ENCODE assay signal across 16 cellular contexts in genomic region chr20:1469306-1469905, GRCh38. TPM values are rescaled to one million over a fixed set of nuclear protein-coding genes. Genes with fewer than 3 reads are reported as not detected.
A peak's percentile ranks its signal among the peaks of the same experiment; 100 is the strongest.
DNase-seq lines count a peak whose midpoint lies in the region; ATAC-seq, FAIRE-seq and TF ChIP-seq lines count a peak whose summit lies in the region.
"Had no signal": no experiment of that assay in that cellular context is flagged by ENCODE, and none has a peak within 500 bp of the region (broad histone marks: within the 10 kb centered on the region; RNA-seq: fewer than 3 reads in every experiment).

No MANE protein-coding gene starts in this region.

- H3K9me3 Mint-ChIP-seq in astrocyte (ENCODE audit: unreplicated experiment) = no peaks in the 10 kb centered on the region
- H3K9me3 Mint-ChIP-seq: activated T-cell treated with anti-CD3 and anti-CD28 coated beads, Interleukin-2, amount 50 U/mL, for 24 hours; central memory CD8-positive, alpha-beta T cell had no signal

- H3K9me3 ChIP-seq in HCT116 (ENCODE audit: control insufficient read depth in 1 of 2, insufficient read depth in 1 of 2, low read depth in 1 of 2, low read length in 2 of 2) (no peaks in the 10 kb centered on the region), astrocyte (ENCODE audit: insufficient read depth, low read depth, low read length) (no peaks in the 10 kb centered on the region), keratinocyte (ENCODE audit: control insufficient read depth, low read depth, low read length) (no peaks in the 10 kb centered on the region), smooth muscle cell (replicated peaks; ENCODE audit: low read depth) (no peaks in the 10 kb centered on the region)

- intact Hi-C loops in HCT116 (cut with micrococcal nuclease) = loop anchor here (5.0 to 10.0 kb wide), 2 partner anchors 142 to 255 kb away; partner anchors contain the start of gene SDCBP2
- intact Hi-C loops in head of caudate nucleus (cut with DNase I) = loop anchor here (10.0 kb wide), 1 partner anchor 155 kb away; no protein-coding TSS in a partner anchor

- H3K36me3 ChIP-seq in HCT116 (ENCODE audit: control insufficient read depth in 1 of 2, insufficient read depth in 2 of 2, low read length in 2 of 2) (peaks cover 2 to 7% of the 10 kb centered on the region in 2 experiments; a peak in 3 of 4 replicates), astrocyte (ENCODE audit: insufficient read depth, low read length) (peaks cover 2% of the 10 kb centered on the region), keratinocyte (ENCODE audit: control insufficient read depth in 2 of 2, extremely low read depth in 1 of 2, insufficient read depth in 2 of 2, low read length in 2 of 2) (peaks cover 3 to 9% of the 10 kb centered on the region in 2 experiments), smooth muscle cell (ENCODE audit: low read depth) (no peaks in the 10 kb centered on the region)

- H3K27me3 ChIP-seq in HCT116 (ENCODE audit: insufficient read depth, low read length) = no peaks in the 10 kb centered on the region
- H3K27me3 ChIP-seq in astrocyte (ENCODE audit: insufficient read depth, low read length) = no peaks in the 10 kb centered on the region
- H3K27me3 ChIP-seq in keratinocyte (ENCODE audit: control insufficient read depth, extremely low read depth, insufficient read depth, low read length) = no peaks in the 10 kb centered on the region
- H3K27me3 ChIP-seq in smooth muscle cell (ENCODE audit: low read depth) = no peaks in the 10 kb centered on the region

- ATAC-seq in HCT116 = no peak
- ATAC-seq: stimulated activated naive CD8-positive, alpha-beta T cell treated with anti-CD3 and anti-CD28 coated beads, Interleukin-15, Interleukin-2, amounts not matched to agents 100 U/mL and 50 U/mL, for 24 hours had no signal

- peak overlapping the region; percentile 48 for H3K4me2 ChIP-seq in HCT116 (ENCODE audit: low read length)
- peak overlapping the region; percentile 81 for H3K4me2 ChIP-seq in astrocyte (ENCODE audit: low read length)
- peak overlapping the region; percentile 43 for H3K4me2 ChIP-seq in keratinocyte (ENCODE audit: control insufficient read depth, extremely low read depth, insufficient read depth, low read depth, low read length)
- H3K4me2 ChIP-seq in smooth muscle cell = peak overlapping the region; percentile 58

- H3K27me3 Mint-ChIP-seq in astrocyte (ENCODE audit: low read depth, unreplicated experiment) = no peaks in the 10 kb centered on the region

- peak overlapping the region; percentile 68 for H3K4me3 Mint-ChIP-seq in astrocyte (ENCODE audit: unreplicated experiment)
- H3K4me3 Mint-ChIP-seq: activated naive CD8-positive, alpha-beta T cell; activated T-cell treated with anti-CD3 and anti-CD28 coated beads, Interleukin-2, amount 50 U/mL, for 24 hours; central memory CD8-positive, alpha-beta T cell had no signal

- DNase-seq in HCT116 (ENCODE audit: low read depth, low spot score) (no peak), astrocyte (ENCODE audit: low read depth) (no peak), keratinocyte (ENCODE audit: low read depth, low spot score) (no peak), smooth muscle cell (lab: John Stamatoyannopoulos, UW; ENCODE audit: unreplicated experiment) (no peak), head of caudate nucleus (no peak), middle frontal gyrus (ENCODE audit: extremely low spot score, low spot score) (no peak), mucosa of gallbladder (ENCODE audit: low spot score) (no peak)
- DNase-seq in stimulated activated CD4-positive, alpha-beta T cell treated with anti-CD3 and anti-CD28 coated beads, Interleukin-1b, Interleukin-23, amount 100 ng/mL, for 48 hours = no peak
- DNase-seq: activated CD4-positive, alpha-beta T cell treated with anti-CD3 and anti-CD28 coated beads, Interleukin-2, amount 50 U/mL, for 1 hour; activated T-cell treated with anti-CD3 and anti-CD28 coated beads, Interleukin-2, amount 50 U/mL, for 24 hours had no signal

- TF ChIP-seq POLR2A in HCT116 (IDR thresholded peaks at IDR 0.05; ENCODE audit: borderline replicate concordance, extremely low read depth, insufficient read depth, insufficient read length) = no peak

- RAD21 ChIA-PET in HCT116 (lab: Charles Lee; ENCODE audit: low non-redundant PET in 1 of 2, low total read pairs in 2 of 2, uncharacterized antibody in 2 of 2, unreplicated experiment in 2 of 2) = no interaction called here

- TF ChIP-seq RAD21 in HCT116 (IDR thresholded peaks at IDR 0.05; ENCODE audit: low read depth) = no peak

- no peaks in the 10 kb centered on the region for H3K36me3 Mint-ChIP-seq in astrocyte (ENCODE audit: low read depth, unreplicated experiment)

- POLR2A ChIA-PET in HCT116 (lab: Charles Lee) = interaction anchor here (0.8 kb wide), 1 partner anchor 161 kb away, joined by 5 read pairs; no protein-coding TSS in a partner anchor

- H3K27ac Mint-ChIP-seq in astrocyte (ENCODE audit: unreplicated experiment) = peak overlapping the region; percentile 98
- H3K27ac Mint-ChIP-seq: activated naive CD8-positive, alpha-beta T cell; activated T-cell treated with anti-CD3 and anti-CD28 coated beads, Interleukin-2, amount 50 U/mL, for 24 hours had no signal

- H3K9me2 ChIP-seq in HCT116 (ENCODE audit: insufficient read depth) = no peaks in the 10 kb centered on the region

- no peak for FAIRE-seq in astrocyte (lab: Jason Lieb, UNC)
- no peak for FAIRE-seq in keratinocyte (lab: Jason Lieb, UNC)

- 68% methylated on average over 8 of the region's 9 CpGs for WGBS in smooth muscle cell (ENCODE audit: low lambda C conversion rate)

- H3K27ac ChIP-seq in HCT116 (ENCODE audit: low read depth, low read length) = no peak overlapping the region
- peak overlapping the region; percentile 98 for H3K27ac ChIP-seq in astrocyte (ENCODE audit: low read depth, low read length)
- peak overlapping the region; percentile 56 for H3K27ac ChIP-seq in keratinocyte (ENCODE audit: control insufficient read depth, insufficient read depth, low read length)
- peak overlapping the region; percentile 99 for H3K27ac ChIP-seq in smooth muscle cell (ENCODE audit: low read depth)

- H3K4me1 Mint-ChIP-seq in astrocyte (ENCODE audit: low read depth, unreplicated experiment) = peaks cover 36% of the 10 kb centered on the region

- dilution Hi-C loops in keratinocyte (cut with MboI; ENCODE audit: extremely low pct_ligation_motif_present, low sequenced_read_pairs) = no loop called here

- H2AFZ ChIP-seq in HCT116 (ENCODE audit: low read depth, low read length, poor library complexity, severe bottlenecking) (peak overlapping the region; percentile 50), astrocyte (ENCODE audit: low read depth, low read length) (peak overlapping the region; percentile 50), keratinocyte (ENCODE audit: control insufficient read depth, low read length) (no peak overlapping the region), smooth muscle cell (ENCODE audit: low read depth) (no peak overlapping the region)

- H3K4me1 ChIP-seq in HCT116 (ENCODE audit: control insufficient read depth in 1 of 2, insufficient read depth in 2 of 2, low read length in 2 of 2) (peaks cover 12 to 36% of the 10 kb centered on the region in 2 experiments), astrocyte (ENCODE audit: insufficient read depth, low read length) (peaks cover 33% of the 10 kb centered on the region), keratinocyte (ENCODE audit: control insufficient read depth, extremely low read depth, insufficient read depth, low read length) (peaks cover 31% of the 10 kb centered on the region), smooth muscle cell (ENCODE audit: low read depth) (peaks cover 11% of the 10 kb centered on the region)

- H3K79me2 ChIP-seq in HCT116 (ENCODE audit: insufficient read depth, low read length) (peaks cover 19% of the 10 kb centered on the region), astrocyte (ENCODE audit: insufficient read depth, low read length) (peaks cover 21% of the 10 kb centered on the region), keratinocyte (ENCODE audit: control insufficient read depth, insufficient read depth, low read length) (peaks cover 20% of the 10 kb centered on the region), smooth muscle cell (ENCODE audit: low read depth) (peaks cover 18% of the 10 kb centered on the region)

- peaks cover 2% of the 10 kb centered on the region for H3K9me1 ChIP-seq in keratinocyte (ENCODE audit: control insufficient read depth, extremely low read depth, insufficient read depth, low read length)

- peaks cover 6% of the 10 kb centered on the region for H3F3A ChIP-seq in smooth muscle cell (ENCODE audit: low read depth)

- no peak overlapping the region for H3K4me3 ChIP-seq in HCT116 (replicated peaks in 1 of 2; ENCODE audit: low read depth in 1 of 2, low read length in 2 of 2)
- H3K4me3 ChIP-seq in astrocyte (ENCODE audit: insufficient read depth, low read depth, low read length) = peak overlapping the region; percentile 43
- no peak overlapping the region for H3K4me3 ChIP-seq in keratinocyte (ENCODE audit: control insufficient read depth in 2 of 3, extremely low read depth in 1 of 3, insufficient read depth in 2 of 3, low read depth in 1 of 3, low read length in 3 of 3)
- no peak overlapping the region for H3K4me3 ChIP-seq in smooth muscle cell
- H3K4me3 ChIP-seq: lung had no signal

- no TSS peak for BruUV-seq in HCT116 (replicated peaks; lab: Mats Ljungman, UMichigan)

- no peak for TF ChIP-seq CTCF in HCT116 (IDR thresholded peaks at IDR 0.05 in 2 of 3, conservative IDR thresholded peaks at IDR 0.05 in 1 of 3; ENCODE audit: borderline replicate concordance in 1 of 3, insufficient read depth in 1 of 3, low read depth in 2 of 3, low read length in 2 of 3)
- no peak for TF ChIP-seq CTCF in astrocyte (IDR thresholded peaks at IDR 0.05; ENCODE audit: insufficient read depth, low read depth, low read length)
- no peak for TF ChIP-seq CTCF in keratinocyte (optimal IDR thresholded peaks at IDR 0.05 in 1 of 3, IDR thresholded peaks at IDR 0.05 in 1 of 3, conservative IDR thresholded peaks at IDR 0.05 in 1 of 3; ENCODE audit: extremely low read depth in 1 of 3, insufficient read depth in 2 of 3, low read length in 3 of 3)
- TF ChIP-seq CTCF in smooth muscle cell (IDR thresholded peaks at IDR 0.05; ENCODE audit: borderline replicate concordance, insufficient read depth, poor library complexity, severe bottlenecking) = no peak

- CTCF ChIA-PET in HCT116 (lab: Charles Lee) = interaction anchor here (1.7 kb wide), 1 partner anchor 34 kb away, joined by 8 read pairs; no protein-coding TSS in a partner anchor

- H4K20me1 ChIP-seq in HCT116 (ENCODE audit: insufficient read depth) = peaks cover 6% of the 10 kb centered on the region; the same call in 1 of the 2 replicates
- H4K20me1 ChIP-seq in astrocyte (ENCODE audit: insufficient read depth, low read length) = peaks cover 18% of the 10 kb centered on the region
- H4K20me1 ChIP-seq in keratinocyte (ENCODE audit: control insufficient read depth, extremely low read depth, insufficient read depth, low read length) = peaks cover 3% of the 10 kb centered on the region
- H4K20me1 ChIP-seq in smooth muscle cell (ENCODE audit: low read depth) = peaks cover 16% of the 10 kb centered on the region

- no peak overlapping the region for H3K9ac ChIP-seq in HCT116 (ENCODE audit: low read length)
- H3K9ac ChIP-seq in astrocyte (ENCODE audit: low read length) = peak overlapping the region; percentile 82
- peak overlapping the region; percentile 55 for H3K9ac ChIP-seq in keratinocyte (ENCODE audit: control insufficient read depth, extremely low read depth, insufficient read depth, low read length)
- H3K9ac ChIP-seq in smooth muscle cell (ENCODE audit: low read depth) = peak overlapping the region; percentile 91

RNA-seq across cellular contexts. Expression of gene NSFL1C, which starts 2.8 kb away (rescaled TPM):
- 93.4 TPM for total RNA-seq in HCT116 (2021; ENCODE audit: unreplicated experiment)
- 63.5 and 78.6 TPM in 2 replicates for polyA plus RNA-seq in HCT116 (2012)
- total RNA-seq in astrocyte = 78.3 and 96.0 TPM in 2 replicates
- 23.9 to 45.4 TPM (median 38.8 TPM) in 3 replicates for polyA plus RNA-seq in keratinocyte
- 197 TPM for polyA plus RNA-seq in keratinocyte (2011; ENCODE audit: low read depth)
- 39.1 and 51.0 TPM in 2 replicates for polyA plus RNA-seq in keratinocyte (2011; cell fraction: cytosol; rRNA removed)
- 58.2 and 59.0 TPM in 2 replicates for polyA plus RNA-seq in keratinocyte (2011; cell fraction: nucleus; rRNA removed)
- 99.1 and 116 TPM in 2 replicates for polyA plus RNA-seq in keratinocyte (2012; ENCODE audit: low replicate concordance)
- polyA minus RNA-seq in keratinocyte = 19.8 to 28.9 TPM (median 20.8 TPM) in 3 replicates
- 11.1 TPM for polyA minus RNA-seq in keratinocyte (2011; cell fraction: cytosol; rRNA and poly(A)+ RNA removed)
- polyA minus RNA-seq in keratinocyte (2011; cell fraction: nucleus; rRNA and poly(A)+ RNA removed) = 19.9 and 28.5 TPM in 2 replicates
- total RNA-seq in smooth muscle cell = 22.4 and 31.8 TPM in 2 replicates
- 82.9 and 92.4 TPM in 2 replicates for polyA plus RNA-seq in smooth muscle cell
- total RNA-seq in mucosa of gallbladder = 77.5 TPM

RNA-seq across cellular contexts. Expression of gene SIRPB2, which starts 21.8 kb away (rescaled TPM):
- total RNA-seq in HCT116 (2021; ENCODE audit: unreplicated experiment) (not detected), astrocyte (not detected in 2 replicates), smooth muscle cell (not detected in 2 replicates), mucosa of gallbladder (3.7 TPM)
- not detected in 2 replicates for polyA plus RNA-seq in HCT116 (2012)
- polyA plus RNA-seq in keratinocyte (1.1 to 2.1 TPM (median 1.6 TPM) in 3 replicates), smooth muscle cell (not detected in 2 replicates)
- polyA plus RNA-seq in keratinocyte (2011; ENCODE audit: low read depth) = 0.51 TPM
- 0.79 and 1.2 TPM in 2 replicates for polyA plus RNA-seq in keratinocyte (2011; cell fraction: cytosol; rRNA removed)
- polyA plus RNA-seq in keratinocyte (2011; cell fraction: nucleus; rRNA removed) = 2.2 and 3.4 TPM in 2 replicates
- 0.77 and 1.7 TPM in 2 replicates for polyA plus RNA-seq in keratinocyte (2012; ENCODE audit: low replicate concordance)
- 0.66 to 3.1 TPM (median 1.3 TPM) in 3 replicates for polyA minus RNA-seq in keratinocyte
- not detected for polyA minus RNA-seq in keratinocyte (2011; cell fraction: cytosol; rRNA and poly(A)+ RNA removed)
- polyA minus RNA-seq in keratinocyte (2011; cell fraction: nucleus; rRNA and poly(A)+ RNA removed) = 1.3 and 1.8 TPM in 2 replicates
- total RNA-seq: HT-29 had no signal
- polyA plus RNA-seq: H1 had no signal

Comparison
In these comparisons a context has a peak if more than half of its experiments do, and no peak if none do; other contexts are left out.
1. H2AFZ ChIP-seq: peak in HCT116 (single experiment) and astrocyte (single experiment); none in keratinocyte (single experiment) and smooth muscle cell (single experiment).
2. Peak in every context shown above with its lines, with median percentiles within 50 percentile points of each other: H3K4me2 ChIP-seq.